29 cellular contexts compared by ENCODE assay signal in genomic region chr18:49966090-49966489, GRCh38.
A peak's percentile ranks its signal among the peaks of the same experiment; 100 is the strongest.
DNase-seq lines count a peak whose midpoint lies in the region; ATAC-seq and TF ChIP-seq lines count a peak whose summit lies in the region.
"Had no signal": no experiment of that assay in that cellular context is flagged by ENCODE, and none has a peak within 500 bp of the region (broad histone marks: within the 10 kb centered on the region; RNA-seq: fewer than 3 reads in every experiment).

No MANE protein-coding gene starts in this region.

- H3K27ac Mint-ChIP-seq in MCF 10A (ENCODE audit: low read depth, unreplicated experiment), result no peak overlapping the region
- H3K27ac Mint-ChIP-seq in activated naive CD8-positive, alpha-beta T cell treated with anti-CD3 and anti-CD28 coated beads for 36 hours, result no peak overlapping the region
- H3K27ac Mint-ChIP-seq: activated CD8-positive, alpha-beta T cell treated with anti-CD3 and anti-CD28 coated beads, Interleukin-2, amount 10 ng/mL, durations not matched to agents 7 days and 5 days; endodermal cell; IgD-negative memory B cell; immature natural killer cell; T-cell had no signal

- H3K9me3 ChIP-seq in prostate gland, result no peaks in the 10 kb centered on the region
- H3K9me3 ChIP-seq: BLaER1 treated with 17β-estradiol and CSF1 and Interleukin-3, amounts not matched to agents 10 nM and 100 nM; esophagus muscularis mucosa; MG63; psoas muscle; upper lobe of left lung had no signal

- peaks cover 3% of the 10 kb centered on the region for H3K4me1 ChIP-seq in prostate gland (replicated peaks)
- H3K4me1 ChIP-seq: psoas muscle had no signal

- 25% methylated on average over 3 of the region's 3 CpGs for WGBS in prostate gland

- TF ChIP-seq CTCF in prostate gland (IDR thresholded peaks at IDR 0.05) (no peak), MCF 10A (IDR thresholded peaks at IDR 0.05; ENCODE audit: unreplicated experiment) (no peak)

- POLR2A ChIA-PET in MCF 10A (lab: Yijun Ruan, JAX), result interaction anchor here (0.8 kb wide), 1 partner anchor 115 kb away, joined by 3 read pairs; no protein-coding TSS in a partner anchor

- H3K4me3 ChIP-seq in prostate gland, result no peak overlapping the region
- H3K4me3 ChIP-seq: BLaER1 treated with 17β-estradiol and CSF1 and Interleukin-3, amounts not matched to agents 10 nM and 100 nM; esophagus muscularis mucosa; lung; MG63; psoas muscle; upper lobe of left lung had no signal

- H3K36me3 Mint-ChIP-seq in MCF 10A (ENCODE audit: insufficient read depth, unreplicated experiment), result no peaks in the 10 kb centered on the region
- H3K36me3 Mint-ChIP-seq in activated naive CD8-positive, alpha-beta T cell treated with anti-CD3 and anti-CD28 coated beads for 36 hours, result no peaks in the 10 kb centered on the region
- H3K36me3 Mint-ChIP-seq: immature natural killer cell, T-cell had no signal

- H3K9me3 Mint-ChIP-seq in MCF 10A (ENCODE audit: unreplicated experiment), result no peaks in the 10 kb centered on the region
- H3K9me3 Mint-ChIP-seq in activated naive CD8-positive, alpha-beta T cell treated with anti-CD3 and anti-CD28 coated beads for 36 hours, result no peaks in the 10 kb centered on the region
- H3K9me3 Mint-ChIP-seq: endodermal cell, IgD-negative memory B cell, T-cell had no signal

- DNase-seq in Caki2 (ENCODE audit: low read depth), result peak; percentile 11
- DNase-seq in RPMI7951 (ENCODE audit: low read depth), result peak; percentile 54
- DNase-seq in kidney tubule cell (ENCODE audit: low spot score), result peak; percentile 74
- no peak for DNase-seq in prostate gland (ENCODE audit: low spot score)
- DNase-seq in anterior cingulate cortex (lab: John Stamatoyannopoulos, UW), result no peak
- no peak for DNase-seq in MCF 10A (ENCODE audit: unreplicated experiment)
- no peak for DNase-seq in activated naive CD8-positive, alpha-beta T cell treated with anti-CD3 and anti-CD28 coated beads for 36 hours
- DNase-seq: activated CD8-positive, alpha-beta T cell treated with anti-CD3 and anti-CD28 coated beads, Interleukin-2, amount 10 ng/mL, durations not matched to agents 7 days and 5 days; activated gamma-delta T cell; EL; endodermal cell; foreskin melanocyte; HCEC 1CT; hippocampal formation; immature natural killer cell; MG63; NCI-H1417 treated with DMSO at 0.1 percent for 48 hours; NCI-H2107; NCI-H446; NCI-H82; psoas muscle; SIG-M5; T-cell; upper lobe of left lung had no signal

- no peaks in the 10 kb centered on the region for H3K27me3 Mint-ChIP-seq in MCF 10A (ENCODE audit: insufficient read depth, unreplicated experiment)
- peaks cover 9% of the 10 kb centered on the region for H3K27me3 Mint-ChIP-seq in activated naive CD8-positive, alpha-beta T cell treated with anti-CD3 and anti-CD28 coated beads for 36 hours

- CTCF ChIA-PET in MCF 10A (lab: Yijun Ruan, JAX), result interaction anchor here (0.6 kb wide), 1 partner anchor 108 kb away, joined by 3 read pairs; no protein-coding TSS in a partner anchor

- no peak overlapping the region for H3K4me3 Mint-ChIP-seq in MCF 10A (ENCODE audit: unreplicated experiment)
- no peak overlapping the region for H3K4me3 Mint-ChIP-seq in activated naive CD8-positive, alpha-beta T cell treated with anti-CD3 and anti-CD28 coated beads for 36 hours
- H3K4me3 Mint-ChIP-seq: activated CD8-positive, alpha-beta T cell treated with anti-CD3 and anti-CD28 coated beads, Interleukin-2, amount 10 ng/mL, durations not matched to agents 7 days and 5 days; endodermal cell; IgD-negative memory B cell; immature natural killer cell; T-cell had no signal

- intact Hi-C loops in prostate gland (cut with DNase I), result loop anchor here (10.0 kb wide), 1 partner anchor 61 kb away; no protein-coding TSS in a partner anchor
- intact Hi-C loops in MCF 10A (cut with micrococcal nuclease), result no loop called here

- no peaks in the 10 kb centered on the region for H3K36me3 ChIP-seq in prostate gland
- H3K36me3 ChIP-seq: BLaER1 treated with 17β-estradiol and CSF1 and Interleukin-3, amounts not matched to agents 10 nM and 100 nM; esophagus muscularis mucosa; MG63; upper lobe of left lung had no signal

- ATAC-seq in HG02588 (IDR thresholded peaks at IDR 0.05; ENCODE audit: unreplicated experiment), result no peak
- ATAC-seq: activated CD8-positive, alpha-beta T cell treated with anti-CD3 and anti-CD28 coated beads, Interleukin-2, amount 10 ng/mL, durations not matched to agents 7 days and 5 days; psoas muscle; T-cell had no signal

- TF ChIP-seq POLR2A in prostate gland (IDR thresholded peaks at IDR 0.05), result no peak

- BruUV-seq in MCF 10A (replicated peaks; lab: Mats Ljungman, UMichigan), result no TSS peak

- H3K27ac ChIP-seq in prostate gland, result peak overlapping the region; percentile 3 to 46
- H3K27ac ChIP-seq: BLaER1 treated with 17β-estradiol and CSF1 and Interleukin-3, amounts not matched to agents 10 nM and 100 nM; psoas muscle; upper lobe of left lung had no signal

- no peaks in the 10 kb centered on the region for H3K4me1 Mint-ChIP-seq in MCF 10A (ENCODE audit: insufficient read depth, unreplicated experiment)
- H3K4me1 Mint-ChIP-seq in activated naive CD8-positive, alpha-beta T cell treated with anti-CD3 and anti-CD28 coated beads for 36 hours, result peaks cover 10% of the 10 kb centered on the region
- H3K4me1 Mint-ChIP-seq: IgD-negative memory B cell, immature natural killer cell had no signal

- in situ Hi-C loops in Caki2 (cut with HindIII; ENCODE audit: low pct_unique_long_range_greater_than_20kb, low sequenced_read_pairs), result no loop called here

- H3K27me3 ChIP-seq in prostate gland (replicated peaks; ENCODE audit: insufficient read depth), result no peaks in the 10 kb centered on the region
- H3K27me3 ChIP-seq: BLaER1 treated with 17β-estradiol and CSF1 and Interleukin-3, amounts not matched to agents 10 nM and 100 nM; esophagus muscularis mucosa; MG63; upper lobe of left lung had no signal

Comparison
In these comparisons a context has a peak if more than half of its experiments do, and no peak if none do; other contexts are left out.
1. DNase-seq: peak in Caki2 (single experiment), RPMI7951 (single experiment) and kidney tubule cell (single experiment); none in prostate gland (single experiment), anterior cingulate cortex (0 of 58), MCF 10A (single experiment) and activated naive CD8-positive, alpha-beta T cell treated with anti-CD3 and anti-CD28 coated beads for 36 hours (single experiment).